In genomic region chr19:1270854-1271527, GRCh38 we compare ENCODE assay signal across 10 cellular contexts. TPM values are rescaled to one million over a fixed set of nuclear protein-coding genes. Genes with fewer than 3 reads are reported as not detected.
DNase-seq lines count a peak whose midpoint lies in the region; ATAC-seq, FAIRE-seq and TF ChIP-seq lines count a peak whose summit lies in the region.
"Had no signal": no experiment of that assay in that cellular context is flagged by ENCODE, and none has a peak within 500 bp of the region (broad histone marks: within the 10 kb centered on the region; RNA-seq: fewer than 3 reads in every experiment).

No MANE protein-coding gene starts in this region.

- no peak overlapping the region for H2AFZ ChIP-seq in neuron (ENCODE audit: low read depth, low read length)

- no peak for FAIRE-seq in GM19239 (lab: Jason Lieb, UNC)

- TF ChIP-seq CTCF in CD14-positive monocyte (IDR thresholded peaks at IDR 0.05) = no peak

- peaks cover 0 to 2% (median 0%) of the 10 kb centered on the region in 7 donors for H3K9me3 Mint-ChIP-seq in CD14-positive monocyte

- H3K27me3 Mint-ChIP-seq in CD14-positive monocyte (ENCODE audit: low read depth in 3 of 3) = peaks cover 5 to 10% (median 9%) of the 10 kb centered on the region in 3 donors

- peaks cover 47% of the 10 kb centered on the region for H3K36me3 ChIP-seq in MG63
- peaks cover 32 to 45% of the 10 kb centered on the region in 2 donors for H3K36me3 ChIP-seq in duodenal mucosa (ENCODE audit: control insufficient read depth in 1 of 2, insufficient read depth in 2 of 2, low read length in 2 of 2)
- H3K36me3 ChIP-seq in neuron (ENCODE audit: insufficient read depth, low read length) = peaks cover 49% of the 10 kb centered on the region

- H3K9me3 ChIP-seq in MG63 = no peaks in the 10 kb centered on the region
- no peaks in the 10 kb centered on the region for H3K9me3 ChIP-seq in duodenal mucosa (ENCODE audit: control insufficient read depth in 1 of 2, low read length in 2 of 2)
- no peaks in the 10 kb centered on the region for H3K9me3 ChIP-seq in neuron (ENCODE audit: low read length)

- peak overlapping the region; percentile 67; the same call in 1 of the 2 replicates for H3K4me3 ChIP-seq in MG63
- peak overlapping the region; percentile 96 to 100 for H3K4me3 ChIP-seq in duodenal mucosa (ENCODE audit: low read depth in 1 of 2, low read length in 2 of 2)
- H3K4me3 ChIP-seq in neuron (ENCODE audit: low read length) = peak overlapping the region; percentile 7

- H3K4me3 Mint-ChIP-seq in CD14-positive monocyte = peak overlapping the region; percentile 82 to 89

- H3K27ac Mint-ChIP-seq in CD14-positive monocyte = peak overlapping the region; percentile 75 to 94 (median 87)

- no peaks in the 10 kb centered on the region for H3K27me3 ChIP-seq in MG63
- H3K27me3 ChIP-seq in duodenal mucosa (ENCODE audit: control insufficient read depth in 1 of 2, insufficient read depth in 2 of 2, low read length in 2 of 2) = no peaks in the 10 kb centered on the region
- no peaks in the 10 kb centered on the region for H3K27me3 ChIP-seq in neuron (ENCODE audit: insufficient read depth, low read length)

- DNase-seq in CD14-positive monocyte (ENCODE audit: low spot score) (no peak), MG63 (no peak), DMS79 treated with DMSO at 0.1 percent for 48 hours (lab: John Stamatoyannopoulos, UW) (no peak), GM19239 (ENCODE audit: insufficient read length, low spot score) (no peak), DMS114 treated with DMSO at 0.1 percent for 48 hours (lab: John Stamatoyannopoulos, UW; ENCODE audit: unreplicated experiment) (no peak)

- H3K36me3 Mint-ChIP-seq in CD14-positive monocyte = peaks cover 36 to 46% of the 10 kb centered on the region in 2 donors

- no peak overlapping the region for H3K27ac ChIP-seq in duodenal mucosa (ENCODE audit: low read depth, low read length)

- peaks cover 67% of the 10 kb centered on the region for H3K4me1 Mint-ChIP-seq in CD14-positive monocyte

- H3K9ac ChIP-seq in duodenal mucosa (ENCODE audit: low read depth in 1 of 2, low read length in 2 of 2) = peak overlapping the region; percentile 86 to 98

- no peak for ATAC-seq in HG02588 (IDR thresholded peaks at IDR 0.05; ENCODE audit: unreplicated experiment)

- H3K4me1 ChIP-seq in duodenal mucosa (ENCODE audit: control insufficient read depth in 1 of 2, insufficient read depth in 2 of 2, low read length in 2 of 2) (peaks cover 64 to 79% of the 10 kb centered on the region in 2 donors), neuron (ENCODE audit: insufficient read depth, low read length) (peaks cover 69% of the 10 kb centered on the region)

- intact Hi-C loops in CD14-positive monocyte (cut with micrococcal nuclease) = no loop called here

RNA-seq across cellular contexts. Expression of gene CIRBP, which starts 1.9 kb away (rescaled TPM):
- polyA plus RNA-seq in CD14-positive monocyte = 10 to 100 TPM; 39.6 to 51.1 TPM
- total RNA-seq in MG63 (2014; rRNA removed; shearing (Covaris generic); ENCODE audit: low replicate concordance) = 64.1 and 68.5 TPM in 2 replicates

RNA-seq across cellular contexts. Expression of gene FAM174C, which starts 4.3 kb away (rescaled TPM):
- 10 to 100 TPM; 40.0 to 56.2 TPM for polyA plus RNA-seq in CD14-positive monocyte
- total RNA-seq in MG63 (2014; rRNA removed; shearing (Covaris generic); ENCODE audit: low replicate concordance) = 32.2 and 57.2 TPM in 2 replicates

RNA-seq across cellular contexts. Expression of gene EFNA2, which starts 14.7 kb away (rescaled TPM):
- not detected for polyA plus RNA-seq in CD14-positive monocyte
- total RNA-seq in MG63 (2014; rRNA removed; shearing (Covaris generic); ENCODE audit: low replicate concordance) = 0.76 TPM in 1 of 2 replicates, not detected in the other
- total RNA-seq: lower leg skin, RPMI7951 had no signal

RNA-seq across cellular contexts. Expression of gene MIDN, which starts 22.6 kb away (rescaled TPM):
- 10 to 100 TPM in 1 of 2 donors, 1 to 10 TPM in 1; 5.6 to 11.0 TPM for polyA plus RNA-seq in CD14-positive monocyte
- 4.6 and 5.7 TPM in 2 replicates for total RNA-seq in MG63 (2014; rRNA removed; shearing (Covaris generic); ENCODE audit: low replicate concordance)

RNA-seq across cellular contexts. Expression of gene ATP5F1D, which starts 29.4 kb away (rescaled TPM):
- 100 to 1,000 TPM; 143 to 160 TPM for polyA plus RNA-seq in CD14-positive monocyte
- total RNA-seq in MG63 (2014; rRNA removed; shearing (Covaris generic); ENCODE audit: low replicate concordance) = 29.4 and 33.8 TPM in 2 replicates

Comparison
In these comparisons a context has a peak if more than half of its experiments do, and no peak if none do; other contexts are left out.
1. H3K4me3 ChIP-seq: peak in every context shown above with its lines; median percentile 98 in duodenal mucosa; 67 in MG63; 7 in neuron.